In genomic region chr1:145424612-145425435, GRCh38 we compare ENCODE assay signal across 8 cellular contexts. TPM values are rescaled to one million over a fixed set of nuclear protein-coding genes. Genes with fewer than 3 reads are reported as not detected.
A peak's percentile ranks its signal among the peaks of the same experiment; 100 is the strongest.
DNase-seq lines count a peak whose midpoint lies in the region; ATAC-seq, FAIRE-seq and TF ChIP-seq lines count a peak whose summit lies in the region.
"Not testable (repeated sequence)": the region's sequence is repeated elsewhere in the genome, so short reads cannot be mapped to it uniquely, and the experiment has no call there.

No MANE protein-coding gene starts in this region.

- H2AFZ ChIP-seq in K562 (ENCODE audit: low read depth, low read length): peak overlapping the region; percentile 87; the same call in 1 of the 2 replicates
- H2AFZ ChIP-seq in trophoblast cell (ENCODE audit: insufficient read depth, low read length, poor library complexity): peak overlapping the region; percentile 84

- not testable (repeated sequence) for H3K36me3 ChIP-seq in K562 (ENCODE audit: control insufficient read depth, insufficient read depth, low read length); trophoblast cell (ENCODE audit: control insufficient read depth in 1 of 2, insufficient read depth in 2 of 2, low read length in 2 of 2); upper lobe of left lung

- peak; percentile 98 for ATAC-seq in K562
- ATAC-seq in upper lobe of left lung (ENCODE audit: low FRiP score in 2 of 2): peak; percentile 66 to 96

- peak overlapping the region; percentile 81 for H3K14ac ChIP-seq in trophoblast cell (ENCODE audit: low read length)

- intact Hi-C loops in K562 (cut with micrococcal nuclease): not testable (repeated sequence)

- H3K4me1 ChIP-seq in K562 (replicated peaks in 1 of 2; ENCODE audit: control insufficient read depth in 2 of 2, insufficient read depth in 2 of 2, low read length in 2 of 2): peaks cover 2 to 11% of the 10 kb centered on the region in 2 experiments; a peak in 2 of 5 replicates
- H3K4me1 ChIP-seq in trophoblast cell (ENCODE audit: control insufficient read depth in 1 of 2, insufficient read depth in 2 of 2, low read length in 2 of 2): not testable (repeated sequence)
- peaks cover 5 to 14% (median 10%) of the 10 kb centered on the region in 4 donors for H3K4me1 ChIP-seq in upper lobe of left lung

- not testable (repeated sequence) for H3K23ac ChIP-seq in trophoblast cell (ENCODE audit: low read length)

- CTCF ChIA-PET in HEK293T (lab: Yijun Ruan, JAX); K562 (lab: Yijun Ruan, JAX; ENCODE audit: low intra/inter-chr PET ratio): not testable (repeated sequence)

- H3K9me1 ChIP-seq in K562 (ENCODE audit: control insufficient read depth, insufficient read depth, low read length): not testable (repeated sequence)

- not testable (repeated sequence) for FAIRE-seq in K562 (lab: Jason Lieb, UNC)

- H4K20me1 ChIP-seq in K562 (replicated peaks; ENCODE audit: control insufficient read depth, insufficient read depth, low read length): not testable (repeated sequence)

- not testable (repeated sequence) for H3K79me1 ChIP-seq in trophoblast cell (ENCODE audit: low read length)

- not testable (repeated sequence) for TF ChIP-seq POLR2A in K562 (conservative IDR thresholded peaks at IDR 0.05); upper lobe of left lung (IDR thresholded peaks at IDR 0.05)

- H3K27me3 ChIP-seq in K562 (ENCODE audit: control insufficient read depth in 2 of 2, insufficient read depth in 2 of 2, low read length in 2 of 2); trophoblast cell (ENCODE audit: insufficient read depth, low read length); upper lobe of left lung: not testable (repeated sequence)

- not testable (repeated sequence) for BruUV-seq in K562 (replicated peaks; lab: Mats Ljungman, UMichigan)

- not testable (repeated sequence) for H2BK12ac ChIP-seq in trophoblast cell (ENCODE audit: low read length)

- H3K4ac ChIP-seq in trophoblast cell (ENCODE audit: low read depth, low read length): not testable (repeated sequence)

- H4K12ac ChIP-seq in trophoblast cell (ENCODE audit: low read depth, low read length): not testable (repeated sequence)

- not testable (repeated sequence) for H2BK120ac ChIP-seq in trophoblast cell (ENCODE audit: insufficient read depth, low read length, poor library complexity)

- H3K27ac ChIP-seq in K562 (ENCODE audit: extremely low read depth, low read depth, low read length); trophoblast cell (ENCODE audit: low read depth, low read length): not testable (repeated sequence)
- H3K27ac ChIP-seq in upper lobe of left lung: peak overlapping the region in 3 of 4 donors; percentile 42 to 79 (median 75)

- POLR2A ChIA-PET in HEK293T (lab: Yijun Ruan, JAX); K562 (lab: Yijun Ruan, JAX): not testable (repeated sequence)

- TF ChIP-seq RAD21 in K562 (CRISPR knock-in tag; conservative IDR thresholded peaks at IDR 0.05 in 1 of 2, IDR thresholded peaks at IDR 0.05 in 1 of 2): not testable (repeated sequence)

- H4K91ac ChIP-seq in trophoblast cell (ENCODE audit: low read depth, low read length): not testable (repeated sequence)

- DNase-seq in GM12864 (ENCODE audit: low read depth): not testable (repeated sequence)
- peak; percentile 8 for DNase-seq in HEK293T (ENCODE audit: extremely low spot score)
- peak; percentile 27 for DNase-seq in Jurkat, Clone E6-1 (ENCODE audit: low read depth, low spot score)
- peak; percentile 10 for DNase-seq in UCSD-AML1 (lab: John Stamatoyannopoulos, UW; ENCODE audit: unreplicated experiment)
- peak in 2 of 4 experiments; percentile 4 to 27 for DNase-seq in K562 (ENCODE audit: extremely low read depth in 1 of 4, low spot score in 3 of 4)
- peak; percentile 34 for DNase-seq in hepatic stellate cell (ENCODE audit: low spot score)
- peak in 1 of 2 donors; percentile 24 for DNase-seq in trophoblast cell
- peak in 1 of 2 donors; percentile 66 for DNase-seq in upper lobe of left lung

- H3K9me3 ChIP-seq in K562 (replicated peaks; ENCODE audit: control insufficient read depth, insufficient read depth, low read depth, low read length); trophoblast cell (ENCODE audit: insufficient read depth, low read depth, low read length); upper lobe of left lung: not testable (repeated sequence)

- not testable (repeated sequence) for H3K79me2 ChIP-seq in K562 (ENCODE audit: control insufficient read depth, insufficient read depth, low read length); trophoblast cell (ENCODE audit: control insufficient read depth, insufficient read depth, low read length, poor library complexity)

- H3K4me2 ChIP-seq in K562 (ENCODE audit: insufficient read depth, low read length) (peak overlapping the region; percentile 78), trophoblast cell (ENCODE audit: low read length) (peak overlapping the region; percentile 90)

- not testable (repeated sequence) for TF ChIP-seq EP300 in K562 (IDR thresholded peaks at IDR 0.05; ENCODE audit: low read length); upper lobe of left lung (IDR thresholded peaks at IDR 0.05)

- WGBS in K562 (ENCODE audit: insufficient coverage, low coverage, missing lambda C conversion rate): 3% methylated on average over 9 of the region's 59 CpGs
- WGBS in trophoblast cell (ENCODE audit: extremely low coverage, insufficient coverage, insufficient read length): no CpG with 5 or more reads among the region's 59 CpGs
- 2 to 10% methylated on average over 5 to 9 of the region's 59 CpGs for WGBS in upper lobe of left lung, 2 donors

- H3K4me3 ChIP-seq in GM12864 (ENCODE audit: low read depth, low read length) (peak overlapping the region; percentile 77), K562 (peak overlapping the region; percentile 63), trophoblast cell (ENCODE audit: low read depth, low read length) (peak overlapping the region; percentile 85), upper lobe of left lung (peak overlapping the region; percentile 61 to 85 (median 70))
- H3K4me3 ChIP-seq in Jurkat, Clone E6-1 (ENCODE audit: low read length): peak overlapping the region; percentile 65

- peak overlapping the region; percentile 73 for H4K8ac ChIP-seq in trophoblast cell (ENCODE audit: low read depth, low read length)

- not testable (repeated sequence) for H3K18ac ChIP-seq in trophoblast cell (ENCODE audit: low read length)

- H2AK5ac ChIP-seq in trophoblast cell (ENCODE audit: low read length): not testable (repeated sequence)

- H3K9ac ChIP-seq in K562 (ENCODE audit: insufficient read depth in 1 of 2, low read depth in 2 of 2, low read length in 2 of 2): peak overlapping the region in 1 of 2 experiments; percentile 79; a peak in 2 of 4 replicates
- H3K9ac ChIP-seq in trophoblast cell (ENCODE audit: low read length): not testable (repeated sequence)

- in situ Hi-C loops in K562 (cut with MboI): not testable (repeated sequence)

- TF ChIP-seq CTCF in GM12864 (IDR thresholded peaks at IDR 0.05; ENCODE audit: low read depth, low read length, missing control alignments); K562 (IDR thresholded peaks at IDR 0.05 in 2 of 3, conservative IDR thresholded peaks at IDR 0.05 in 1 of 3; ENCODE audit: insufficient read depth in 2 of 3, low read depth in 1 of 3, low read length in 3 of 3); upper lobe of left lung (IDR thresholded peaks at IDR 0.05): not testable (repeated sequence)

- H2BK5ac ChIP-seq in trophoblast cell (ENCODE audit: low read depth, low read length, poor library complexity): not testable (repeated sequence)

TF ChIP-seq in K562, 482 proteins besides CTCF, POLR2A, EP300 and RAD21:
- TF ChIP-seq, protein P1, sequence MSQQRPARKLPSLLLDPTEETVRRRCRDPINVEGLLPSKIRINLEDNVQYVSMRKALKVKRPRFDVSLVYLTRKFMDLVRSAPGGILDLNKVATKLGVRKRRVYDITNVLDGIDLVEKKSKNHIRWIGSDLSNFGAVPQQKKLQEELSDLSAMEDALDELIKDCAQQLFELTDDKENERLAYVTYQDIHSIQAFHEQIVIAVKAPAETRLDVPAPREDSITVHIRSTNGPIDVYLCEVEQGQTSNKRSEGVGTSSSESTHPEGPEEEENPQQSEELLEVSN (IDR thresholded peaks at IDR 0.05; ENCODE audit: borderline replicate concordance in 1 of 2, extremely low read depth in 1 of 2, insufficient read depth in 1 of 2, insufficient read length in 1 of 2, low read depth in 1 of 2, low read length in 1 of 2, poor library complexity in 1 of 2, severe bottlenecking in 1 of 2): peak in 1 of 2 experiments; percentile 11
- peak; percentile 73 to 79 for TF ChIP-seq KDM1A (IDR thresholded peaks at IDR 0.05)

RNA-seq across cellular contexts. Expression of gene NBPF20, which starts 0.6 kb away (rescaled TPM):
- polyA plus RNA-seq in Jurkat, Clone E6-1 (2012; ENCODE audit: insufficient read depth, insufficient read length): 0.49 TPM
- total RNA-seq in K562 (2011; cell fraction: chromatin; rRNA removed; ENCODE audit: low replicate concordance): 7.3 and 11.8 TPM in 2 replicates
- 3.0 and 3.4 TPM in 2 replicates for total RNA-seq in K562 (2011; cell fraction: nucleolus; rRNA removed)
- total RNA-seq in K562 (2011; cell fraction: nucleoplasm; rRNA removed): 5.4 and 5.8 TPM in 2 replicates
- total RNA-seq in K562 (2014; rRNA removed) (1.00 and 1.4 TPM in 2 replicates), K562 (2014; rRNA removed; fragmentation: Illumina TruSeq; extraction: Trizol) (2.2 and 2.7 TPM in 2 replicates), K562 (2015; rRNA removed; fragmentation: Illumina TruSeq; extraction: Trizol) (2.5 and 2.8 TPM in 2 replicates), K562 (2021) (0.71 and 1.4 TPM in 2 replicates), upper lobe of left lung (1 to 10 TPM; 1.8 to 9.4 (median 2.5) TPM)
- polyA plus RNA-seq in K562 (2011; rRNA removed) (2.3 and 2.5 TPM in 2 replicates), K562 (2014; fragmentation: Illumina TruSeq; extraction: Trizol) (1.6 and 2.2 TPM in 2 replicates), K562 (2014; fragmentation: Nextera tagmentation; extraction: Ambion mirVana) (under 1 TPM; 0.38 to 0.43 TPM), K562 (2014; rRNA removed) (0.70 and 0.88 TPM in 2 replicates)
- 1.2 and 2.3 TPM in 2 replicates for polyA plus RNA-seq in K562 (2011; cell fraction: cytosol; rRNA removed)
- 4.2 and 6.1 TPM in 2 replicates for polyA plus RNA-seq in K562 (2011; cell fraction: nucleus; rRNA removed)
- polyA plus RNA-seq in K562 (2012): 2.1 and 2.3 TPM in 2 replicates
- polyA minus RNA-seq in K562 (2011; rRNA and poly(A)+ RNA removed): 3.2 and 4.3 TPM in 2 replicates
- polyA minus RNA-seq in K562 (2011; cell fraction: cytosol; rRNA and poly(A)+ RNA removed): 1.2 and 1.3 TPM in 2 replicates
- 1.9 and 2.3 TPM in 2 replicates for polyA minus RNA-seq in K562 (2011; cell fraction: nucleus; rRNA and poly(A)+ RNA removed)
- 0.94 and 1.1 TPM in 2 replicates for polyA plus RNA-seq in trophoblast cell (2013)
